Comparison of ENCODE assay signal across 8 cellular contexts in genomic region chr20:36754656-36755222, GRCh38. TPM values are rescaled to one million over a fixed set of nuclear protein-coding genes. Genes with fewer than 3 reads are reported as not detected.
DNase-seq lines count a peak whose midpoint lies in the region; ATAC-seq and TF ChIP-seq lines count a peak whose summit lies in the region.

No MANE protein-coding gene starts in this region.

- H3K4me2 ChIP-seq in mesenchymal stem cell (ENCODE audit: low read length, poor library complexity, severe bottlenecking) = no peak overlapping the region

- 17% methylated on average over 2 of the region's 2 CpGs for WGBS in mesenchymal stem cell
- WGBS in transverse colon (ENCODE audit: low coverage in 1 of 2), 2 donors = 9 to 13% methylated on average over 1 to 2 of the region's 2 CpGs

- no peak overlapping the region for H4K8ac ChIP-seq in mesenchymal stem cell (ENCODE audit: low read length)

- H3K18ac ChIP-seq in mesenchymal stem cell (ENCODE audit: low read depth in 1 of 2, low read length in 2 of 2) = no peak overlapping the region

- peaks cover 3 to 4% of the 10 kb centered on the region in 2 donors for H3K4me1 Mint-ChIP-seq in effector memory CD8-positive, alpha-beta T cell (ENCODE audit: low read depth in 2 of 2)

- H3K79me1 ChIP-seq in mesenchymal stem cell (replicated peaks; ENCODE audit: low read length, poor library complexity, severe bottlenecking) = no peaks in the 10 kb centered on the region

- H3K9me3 Mint-ChIP-seq in effector memory CD8-positive, alpha-beta T cell = no peaks in the 10 kb centered on the region

- H3K14ac ChIP-seq in mesenchymal stem cell (ENCODE audit: low read length in 2 of 2) = no peak overlapping the region

- peak; percentile 81 for TF ChIP-seq CTCF in AG09309 (IDR thresholded peaks at IDR 0.05; ENCODE audit: control insufficient read depth, insufficient read depth, low read depth, low read length, missing control alignments)
- TF ChIP-seq CTCF in GM13976 (IDR thresholded peaks at IDR 0.05; ENCODE audit: borderline replicate concordance, control extremely low read depth, extremely low read depth, insufficient read depth, missing control alignments) = peak; percentile 40
- peak; percentile 69 to 76 (median 70) for TF ChIP-seq CTCF in transverse colon (IDR thresholded peaks at IDR 0.05)

- H3K4me3 ChIP-seq in AG09309 (ENCODE audit: control insufficient read depth, low read depth, low read length) (no peak overlapping the region), mesenchymal stem cell (ENCODE audit: insufficient read depth in 1 of 2, low read depth in 1 of 2, low read length in 2 of 2) (no peak overlapping the region), transverse colon (no peak overlapping the region)

- H3K27ac Mint-ChIP-seq in effector memory CD8-positive, alpha-beta T cell = no peak overlapping the region

- DNase-seq in AG09309 (ENCODE audit: low read depth) (peak; percentile 37), GM13976 (ENCODE audit: low spot score) (peak; percentile 49), NCI-H2227 treated with DMSO at 0.1 percent for 48 hours (lab: John Stamatoyannopoulos, UW) (peak; percentile 47), mesenchymal stem cell (peak; percentile 86), transverse colon (peak; percentile 54)
- DNase-seq in activated CD4-positive, alpha-beta T cell treated with anti-CD3 and anti-CD28 coated beads for 1 hour = peak; percentile 11
- peak; percentile 35 to 55 (median 36) for DNase-seq in effector memory CD8-positive, alpha-beta T cell

- TF ChIP-seq POLR2A in transverse colon (IDR thresholded peaks at IDR 0.05) = no peak

- H4K91ac ChIP-seq in mesenchymal stem cell (ENCODE audit: low read length) = no peak overlapping the region

- peak; percentile 74 for ATAC-seq in effector memory CD8-positive, alpha-beta T cell (replicated peaks)
- no peak for ATAC-seq in HG03571 (IDR thresholded peaks at IDR 0.05; ENCODE audit: unreplicated experiment)

- no peak overlapping the region for H2AK5ac ChIP-seq in mesenchymal stem cell (ENCODE audit: low read length, severe bottlenecking)

- no peak overlapping the region for H2BK5ac ChIP-seq in mesenchymal stem cell (ENCODE audit: low read depth, low read length, poor library complexity, severe bottlenecking)

- no peak overlapping the region for H2AFZ ChIP-seq in mesenchymal stem cell (ENCODE audit: low read depth, low read length)

- peaks cover 4% of the 10 kb centered on the region for H3K4me1 ChIP-seq in mesenchymal stem cell (ENCODE audit: control insufficient read depth, insufficient read depth, low read depth, low read length)
- H3K4me1 ChIP-seq in transverse colon = peaks cover 0 to 6% (median 0%) of the 10 kb centered on the region in 4 donors

- H3K23ac ChIP-seq in mesenchymal stem cell (ENCODE audit: low read length in 2 of 2) = no peak overlapping the region

- no peaks in the 10 kb centered on the region for H3K27me3 ChIP-seq in mesenchymal stem cell (ENCODE audit: control insufficient read depth in 1 of 2, insufficient read depth in 1 of 2, low read length in 2 of 2)
- H3K27me3 ChIP-seq in transverse colon = no peaks in the 10 kb centered on the region

- intact Hi-C loops in transverse colon (cut with DNase I; ENCODE audit: low total_unique reads) = loop anchor here (10.0 kb wide), 1 partner anchor 150 kb away; the partner anchor contains the start of gene RAB5IF

- no peak overlapping the region for H3K4ac ChIP-seq in mesenchymal stem cell (ENCODE audit: low read depth in 1 of 2, low read length in 2 of 2)

- in situ Hi-C loops in GM13976 (cut with MboI; ENCODE audit: low sequenced_read_pairs, unreplicated experiment) = no loop called here
- in situ Hi-C loops in transverse colon (cut with MboI; ENCODE audit: low pct_ligation_motif_present in 1 of 4, low pct_unique_long_range_greater_than_20kb in 1 of 4, low sequenced_read_pairs in 3 of 4) = loop anchor here in 1 of 4 donors (25.0 kb wide), 1 partner anchor 192 kb away; the partner anchor contains the start of gene TGIF2

- peaks cover 8 to 52% of the 10 kb centered on the region in 2 experiments for H3K36me3 ChIP-seq in mesenchymal stem cell (ENCODE audit: control insufficient read depth in 1 of 2, insufficient read depth in 2 of 2, low read depth in 1 of 2, low read length in 2 of 2)
- H3K36me3 ChIP-seq in transverse colon = peaks cover 0 to 13% (median 0%) of the 10 kb centered on the region in 4 donors

- no peaks in the 10 kb centered on the region for H3K27me3 Mint-ChIP-seq in effector memory CD8-positive, alpha-beta T cell

- H3K27ac ChIP-seq in mesenchymal stem cell (ENCODE audit: low read length, poor library complexity, severe bottlenecking) (peak overlapping the region; percentile 53), transverse colon (peak overlapping the region in 1 of 4 donors; percentile 40)

- no peak overlapping the region for H2BK15ac ChIP-seq in mesenchymal stem cell (ENCODE audit: low read depth, poor library complexity, severe bottlenecking)

- no peak overlapping the region for H3K4me3 Mint-ChIP-seq in effector memory CD8-positive, alpha-beta T cell

- peaks cover 27% of the 10 kb centered on the region for H3K36me3 Mint-ChIP-seq in effector memory CD8-positive, alpha-beta T cell (ENCODE audit: insufficient read depth)

- H3K9me3 ChIP-seq in mesenchymal stem cell (ENCODE audit: control insufficient read depth, low read length) (no peaks in the 10 kb centered on the region), transverse colon (no peaks in the 10 kb centered on the region)

- no peak overlapping the region for H2BK12ac ChIP-seq in mesenchymal stem cell (ENCODE audit: low read length in 2 of 2)

- no peak for TF ChIP-seq EP300 in transverse colon (IDR thresholded peaks at IDR 0.05; ENCODE audit: low read depth)

- H3K9ac ChIP-seq in mesenchymal stem cell (ENCODE audit: low read length) = peak overlapping the region; percentile 76

- no peak overlapping the region for H2BK120ac ChIP-seq in mesenchymal stem cell (ENCODE audit: low read depth, low read length)

RNA-seq across cellular contexts. Expression of gene NDRG3, which starts 8.8 kb away (rescaled TPM):
- 23.9 TPM for polyA plus RNA-seq in mesenchymal stem cell (2013, experiment 1 of 2)
- 23.9 TPM for polyA plus RNA-seq in mesenchymal stem cell (2013, experiment 2 of 2)
- total RNA-seq in transverse colon = 10 to 100 TPM in 3 of 4 donors, 1 to 10 TPM in 1; 1.9 to 54.7 (median 33.1) TPM

RNA-seq across cellular contexts. Expression of gene DSN1, which starts 18.8 kb away (rescaled TPM):
- 7.9 TPM for polyA plus RNA-seq in mesenchymal stem cell (2013, experiment 1 of 2)
- 8.4 TPM for polyA plus RNA-seq in mesenchymal stem cell (2013, experiment 2 of 2)
- 1 to 10 TPM in 3 of 4 donors, under 1 TPM in 1; 0.40 to 9.8 (median 5.1) TPM for total RNA-seq in transverse colon

Comparison
In these comparisons a context has a peak if more than half of its experiments do, and no peak if none do; other contexts are left out.
1. DNase-seq: peak in every context shown above with its lines; median percentile 86 in mesenchymal stem cell; 54 in transverse colon; 49 in GM13976; 47 in NCI-H2227 treated with DMSO at 0.1 percent for 48 hours; 37 in AG09309; 36 in effector memory CD8-positive, alpha-beta T cell; 11 in activated CD4-positive, alpha-beta T cell treated with anti-CD3 and anti-CD28 coated beads for 1 hour.